In genomic region chr19:45154064-45154827, GRCh38 we compare ENCODE assay signal across 8 cellular contexts. TPM values are rescaled to one million over a fixed set of nuclear protein-coding genes. Genes with fewer than 3 reads are reported as not detected.
DNase-seq lines count a peak whose midpoint lies in the region; ATAC-seq and TF ChIP-seq lines count a peak whose summit lies in the region.

No MANE protein-coding gene starts in this region.

- H3K4me1 ChIP-seq in ES-I3 (ENCODE audit: insufficient read depth, low read length) (peaks cover 12% of the 10 kb centered on the region), PC-9 (replicated peaks; ENCODE audit: insufficient read depth) (peaks cover 47% of the 10 kb centered on the region), osteoblast (ENCODE audit: insufficient read depth, low read length) (peaks cover 20% of the 10 kb centered on the region), tibial artery (peaks cover 10 to 34% (median 26%) of the 10 kb centered on the region in 4 donors)

- no TSS peak for BruUV-seq in PC-9 (replicated peaks; lab: Mats Ljungman, UMichigan)

- H4K20me1 ChIP-seq in PC-9 (ENCODE audit: insufficient read depth) (peaks cover 10% of the 10 kb centered on the region; the same call in 1 of the 2 replicates), osteoblast (ENCODE audit: insufficient read depth, low read length) (peaks cover 16% of the 10 kb centered on the region)

- peaks cover 51% of the 10 kb centered on the region for H3F3A ChIP-seq in PC-9 (ENCODE audit: insufficient read depth, low read depth)

- intact Hi-C loops in PC-9 (cut with micrococcal nuclease; ENCODE audit: unreplicated experiment) (loop anchor here (5.0 kb wide), 1 partner anchor 62 kb away; the partner anchor contains the start of gene PPP1R37), tibial artery (cut with DNase I; ENCODE audit: low total_unique reads) (no loop called here)

- H3K4me2 ChIP-seq in PC-9 (no peak overlapping the region), osteoblast (ENCODE audit: insufficient read depth, low read length) (peak overlapping the region; percentile 42)

- H3K36me3 ChIP-seq in ES-I3 (ENCODE audit: insufficient read depth, low read length) (no peaks in the 10 kb centered on the region), PC-9 (ENCODE audit: low read depth) (no peaks in the 10 kb centered on the region), osteoblast (ENCODE audit: insufficient read depth, low read length) (no peaks in the 10 kb centered on the region), tibial artery (no peaks in the 10 kb centered on the region)

- POLR2A ChIA-PET in PC-9 (lab: Charles Lee; ENCODE audit: unreplicated experiment), result interaction anchor here (0.6 kb wide), 3 partner anchors 134 to 371 kb away, joined by 3 to 27 read pairs (median 3); no protein-coding TSS in a partner anchor

- CTCF ChIA-PET in PC-9 (lab: Charles Lee), result interaction anchor here (0.6 kb wide), 1 partner anchor 80 kb away, joined by 3 read pairs; no protein-coding TSS in a partner anchor

- DNase-seq in PC-9 (peak; percentile 68 to 78), epithelial cell of esophagus (ENCODE audit: low read depth) (peak; percentile 40), osteoblast (ENCODE audit: insufficient read length, low spot score, missing footprints) (peak; percentile 99), tibial artery (no peak), DMS 273 (lab: John Stamatoyannopoulos, UW; ENCODE audit: unreplicated experiment) (no peak)
- no peak for DNase-seq in stimulated activated CD4-positive, alpha-beta T cell treated with anti-CD3 and anti-CD28 coated beads, Interleukin-4, amount 100 ng/mL, for 4 hours

- H3K4me3 ChIP-seq in PC-9 (no peak overlapping the region), epithelial cell of esophagus (ENCODE audit: low read length) (no peak overlapping the region), osteoblast (ENCODE audit: insufficient read depth, low read length) (peak overlapping the region; percentile 46), tibial artery (no peak overlapping the region)

- H3K27me3 ChIP-seq in PC-9 (ENCODE audit: insufficient read depth, low read depth), result no peaks in the 10 kb centered on the region
- peaks cover 24% of the 10 kb centered on the region for H3K27me3 ChIP-seq in osteoblast (ENCODE audit: insufficient read depth, low read length)
- H3K27me3 ChIP-seq in tibial artery, result peaks cover 0 to 88% of the 10 kb centered on the region in 2 donors

- no peak for ATAC-seq in HG02884 (IDR thresholded peaks at IDR 0.05; ENCODE audit: unreplicated experiment)

- H3K79me2 ChIP-seq in PC-9 (ENCODE audit: low read depth), result no peaks in the 10 kb centered on the region
- H3K79me2 ChIP-seq in osteoblast (ENCODE audit: insufficient read depth, low read length), result no peaks in the 10 kb centered on the region

- H3K9ac ChIP-seq in ES-I3 (ENCODE audit: low read depth, low read length), result peak overlapping the region; percentile 37; the same call in 1 of the 2 replicates

- H3K9me3 ChIP-seq in ES-I3 (ENCODE audit: control insufficient read depth, insufficient read depth, low read length) (no peaks in the 10 kb centered on the region), PC-9 (ENCODE audit: insufficient read depth, low read depth) (no peaks in the 10 kb centered on the region), osteoblast (ENCODE audit: low read depth, low read length) (no peaks in the 10 kb centered on the region), tibial artery (no peaks in the 10 kb centered on the region)

- no peaks in the 10 kb centered on the region for H3K9me2 ChIP-seq in PC-9 (ENCODE audit: insufficient read depth)

- TF ChIP-seq CTCF in PC-9 (conservative IDR thresholded peaks at IDR 0.05) (no peak; the same call in 1 of the 2 replicates), epithelial cell of esophagus (IDR thresholded peaks at IDR 0.05; ENCODE audit: insufficient read depth, low read depth, low read length, missing control alignments) (no peak), osteoblast (IDR thresholded peaks at IDR 0.05; ENCODE audit: extremely low read depth, low read depth, low read length) (peak; percentile 7), tibial artery (IDR thresholded peaks at IDR 0.05) (no peak)

- no peak overlapping the region for H3K27ac ChIP-seq in PC-9
- H3K27ac ChIP-seq in osteoblast (ENCODE audit: low read depth, low read length), result peak overlapping the region; percentile 25
- no peak overlapping the region for H3K27ac ChIP-seq in tibial artery

- no peak overlapping the region for H2AFZ ChIP-seq in PC-9
- H2AFZ ChIP-seq in osteoblast (ENCODE audit: low read length), result no peak overlapping the region

RNA-seq across cellular contexts. Expression of gene NKPD1, which starts 6.5 kb away (rescaled TPM):
- 0.37 and 0.75 TPM in 2 replicates for total RNA-seq in PC-9 (2021)
- 0.29 TPM in 1 of 2 replicates, not detected in the other for total RNA-seq in osteoblast

RNA-seq across cellular contexts. Expression of gene TRAPPC6A, which starts 23.8 kb away (rescaled TPM):
- total RNA-seq in PC-9 (2021), result 61.6 and 104 TPM in 2 replicates
- total RNA-seq in osteoblast, result 13.8 and 17.4 TPM in 2 replicates

RNA-seq across cellular contexts. Expression of gene BLOC1S3, which starts 24.3 kb away (rescaled TPM):
- 11.5 and 17.8 TPM in 2 replicates for total RNA-seq in PC-9 (2021)
- total RNA-seq in osteoblast, result 7.2 and 10.0 TPM in 2 replicates

Comparison
In these comparisons a context has a peak if more than half of its experiments do, and no peak if none do; other contexts are left out.
1. DNase-seq: peak in PC-9 (2 of 2), epithelial cell of esophagus (single experiment) and osteoblast (single experiment); none in tibial artery (0 of 2), DMS 273 (single experiment) and stimulated activated CD4-positive, alpha-beta T cell treated with anti-CD3 and anti-CD28 coated beads, Interleukin-4, amount 100 ng/mL, for 4 hours (0 of 2).